Comparison of ENCODE assay signal across 23 cellular contexts in genomic region chr7:79401254-79401653, GRCh38. TPM values are rescaled to one million over a fixed set of nuclear protein-coding genes. Genes with fewer than 3 reads are reported as not detected.
"Had no signal": no experiment of that assay in that cellular context is flagged by ENCODE, and none has a peak within 500 bp of the region (broad histone marks: within the 10 kb centered on the region; RNA-seq: fewer than 3 reads in every experiment).

No MANE protein-coding gene starts in this region.

- FAIRE-seq: TTC549 had no signal

- H3K27ac ChIP-seq: transverse colon, uterus had no signal

- H3K9me3 Mint-ChIP-seq: activated naive CD8-positive, alpha-beta T cell treated with anti-CD3 and anti-CD28 coated beads, Interleukin-2, amount 50 U/mL, for 24 hours; activated T-helper 1 cell treated with anti-CD3 and anti-CD28 coated beads, Interleukin-12 subunit alpha, Interleukin-12 subunit beta, Interleukin-2, Interleukin-4 antibody, amounts not matched to agents 30 ng/mL and 10 ng/mL and 1 ng/mL, durations not matched to agents 14 hours and 24 hours and 36 hours; central memory CD8-positive, alpha-beta T cell; memory B cell; stimulated activated memory B cell treated with anti-CD40 and anti-IgM and Interleukin-4, amounts not matched to agents 10 μg/mL and 1 μg/mL and 100 μg/mL, for 72 hours had no signal

- H3K27ac Mint-ChIP-seq: activated CD8-positive, alpha-beta T cell treated with anti-CD3 and anti-CD28 coated beads, Interleukin-2, amount 10 ng/mL, durations not matched to agents 7 days and 5 days; activated naive CD8-positive, alpha-beta T cell treated with anti-CD3 and anti-CD28 coated beads, Interleukin-2, amount 50 U/mL, for 24 hours; activated T-helper 1 cell treated with anti-CD3 and anti-CD28 coated beads, Interleukin-12 subunit alpha, Interleukin-12 subunit beta, Interleukin-2, Interleukin-4 antibody, amounts not matched to agents 30 ng/mL and 10 ng/mL and 1 ng/mL, durations not matched to agents 14 hours and 24 hours and 36 hours; immature natural killer cell; memory B cell; stimulated activated memory B cell treated with anti-CD40 and anti-IgM and Interleukin-4, amounts not matched to agents 10 μg/mL and 1 μg/mL and 100 μg/mL, for 72 hours had no signal

- H3K4me2 ChIP-seq: smooth muscle cell had no signal

- H3K36me3 ChIP-seq: transverse colon, uterus had no signal

- ATAC-seq: activated CD8-positive, alpha-beta T cell treated with anti-CD3 and anti-CD28 coated beads, Interleukin-2, amount 10 ng/mL, durations not matched to agents 7 days and 5 days; activated naive CD8-positive, alpha-beta T cell treated with anti-CD3 and anti-CD28 coated beads, Interleukin-2, amount 50 U/mL, for 24 hours; sciatic nerve; stimulated activated memory B cell treated with anti-CD40 and anti-IgM and Interleukin-4, amounts not matched to agents 10 μg/mL and 1 μg/mL and 100 μg/mL, for 72 hours had no signal

- DNase-seq: activated CD4-positive, alpha-beta T cell treated with anti-CD3 and anti-CD28 coated beads for 1 hour; activated CD4-positive, alpha-beta T cell treated with anti-CD3 and anti-CD28 coated beads, Interleukin-2, amount 50 U/mL, for 1 hour; activated CD8-positive, alpha-beta T cell treated with anti-CD3 and anti-CD28 coated beads, Interleukin-2, amount 10 ng/mL, durations not matched to agents 7 days and 5 days; activated gamma-delta T cell; activated naive CD4-positive, alpha-beta T cell treated with anti-CD3 and anti-CD28 coated beads, Interleukin-2, amount 50 U/mL, for 16 hours; activated naive CD8-positive, alpha-beta T cell treated with anti-CD3 and anti-CD28 coated beads, Interleukin-2, amount 50 U/mL, for 24 hours; aorta; effector memory CD4-positive, alpha-beta T cell; foreskin melanocyte; immature natural killer cell; kidney glomerular epithelial cell; nucleus accumbens; posterior cingulate gyrus; stimulated activated CD4-positive, alpha-beta T cell treated with anti-CD3 and anti-CD28 coated beads, Interleukin-15, amount 100 ng/mL, for 24 hours; transverse colon; uterus had no signal

- H3K36me3 Mint-ChIP-seq: immature natural killer cell; memory B cell; stimulated activated memory B cell treated with anti-CD40 and anti-IgM and Interleukin-4, amounts not matched to agents 10 μg/mL and 1 μg/mL and 100 μg/mL, for 72 hours had no signal

- H3K4me1 Mint-ChIP-seq: activated naive CD8-positive, alpha-beta T cell treated with anti-CD3 and anti-CD28 coated beads, Interleukin-2, amount 50 U/mL, for 24 hours; central memory CD8-positive, alpha-beta T cell; immature natural killer cell; memory B cell; stimulated activated memory B cell treated with anti-CD40 and anti-IgM and Interleukin-4, amounts not matched to agents 10 μg/mL and 1 μg/mL and 100 μg/mL, for 72 hours had no signal

- H3K4me3 ChIP-seq: smooth muscle cell, transverse colon, uterus had no signal

- H3K4me1 ChIP-seq: uterus had no signal

- H3K27me3 ChIP-seq: transverse colon, uterus had no signal

- H3K9me3 ChIP-seq: transverse colon, uterus had no signal

- H3K4me3 Mint-ChIP-seq: activated CD8-positive, alpha-beta T cell treated with anti-CD3 and anti-CD28 coated beads, Interleukin-2, amount 10 ng/mL, durations not matched to agents 7 days and 5 days; activated naive CD8-positive, alpha-beta T cell treated with anti-CD3 and anti-CD28 coated beads, Interleukin-2, amount 50 U/mL, for 24 hours; activated T-helper 1 cell treated with anti-CD3 and anti-CD28 coated beads, Interleukin-12 subunit alpha, Interleukin-12 subunit beta, Interleukin-2, Interleukin-4 antibody, amounts not matched to agents 30 ng/mL and 10 ng/mL and 1 ng/mL, durations not matched to agents 14 hours and 24 hours and 36 hours; central memory CD8-positive, alpha-beta T cell; immature natural killer cell; memory B cell; stimulated activated memory B cell treated with anti-CD40 and anti-IgM and Interleukin-4, amounts not matched to agents 10 μg/mL and 1 μg/mL and 100 μg/mL, for 72 hours had no signal

- H3K27me3 Mint-ChIP-seq: activated naive CD8-positive, alpha-beta T cell treated with anti-CD3 and anti-CD28 coated beads, Interleukin-2, amount 50 U/mL, for 24 hours; central memory CD8-positive, alpha-beta T cell; memory B cell; stimulated activated memory B cell treated with anti-CD40 and anti-IgM and Interleukin-4, amounts not matched to agents 10 μg/mL and 1 μg/mL and 100 μg/mL, for 72 hours had no signal

RNA-seq across cellular contexts. Expression of gene MAGI2, which starts 52.2 kb away (rescaled TPM):
- polyA plus RNA-seq: immature natural killer cell had no signal
